1 cellular context compared by ENCODE assay signal in the genomic region with DNA sequence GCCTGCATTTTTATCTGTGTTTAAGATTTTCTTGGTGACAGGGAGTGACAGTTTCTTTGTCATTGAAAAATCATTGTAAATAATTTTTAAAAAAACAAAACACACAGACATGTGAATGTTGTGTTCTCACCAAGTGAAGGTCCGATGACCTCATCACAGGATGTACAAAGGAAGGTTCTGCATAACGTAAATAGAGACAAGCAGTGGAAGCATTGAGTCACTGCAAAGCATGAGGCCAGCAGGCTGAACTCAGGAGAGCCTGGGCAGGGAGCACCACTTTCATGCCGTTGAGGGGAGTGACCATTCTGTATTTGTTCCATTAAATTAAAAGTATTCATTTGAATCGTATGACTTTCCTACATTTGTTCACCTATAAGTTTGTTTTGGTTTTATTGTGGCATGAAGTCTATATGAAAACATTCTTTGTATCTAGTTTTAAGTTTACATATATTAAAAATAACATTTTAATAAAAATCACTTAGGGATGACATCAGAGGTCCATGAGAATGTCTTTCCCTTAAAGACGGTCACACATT.
TF ChIP-seq lines count a peak whose summit lies in the region.

No MANE protein-coding gene starts in this region.

TF ChIP-seq in SK-N-SH treated with all-trans-retinoic acid at 6 μM for 48 hours, 23 proteins besides CTCF, POLR2A, EP300 and RAD21 (continued from another document):
- TF ChIP-seq CSRNP3 (CRISPR knock-in tag; IDR thresholded peaks at IDR 0.05) (no peak), ZFP30 (CRISPR knock-in tag; IDR thresholded peaks at IDR 0.05) (no peak), PPARA (CRISPR knock-in tag; IDR thresholded peaks at IDR 0.05; ENCODE audit: borderline replicate concordance) (no peak), ISL1 (CRISPR knock-in tag; IDR thresholded peaks at IDR 0.05) (0 out of 2 replicates have a peak, but pooled peaks have one; percentile 19)
TF ChIP-seq in SK-N-SH treated with all-trans-retinoic acid at 6 μM for 48 hours: peak in this region for 3.
